Comparison of ENCODE assay signal across 11 cellular contexts in the genomic region with DNA sequence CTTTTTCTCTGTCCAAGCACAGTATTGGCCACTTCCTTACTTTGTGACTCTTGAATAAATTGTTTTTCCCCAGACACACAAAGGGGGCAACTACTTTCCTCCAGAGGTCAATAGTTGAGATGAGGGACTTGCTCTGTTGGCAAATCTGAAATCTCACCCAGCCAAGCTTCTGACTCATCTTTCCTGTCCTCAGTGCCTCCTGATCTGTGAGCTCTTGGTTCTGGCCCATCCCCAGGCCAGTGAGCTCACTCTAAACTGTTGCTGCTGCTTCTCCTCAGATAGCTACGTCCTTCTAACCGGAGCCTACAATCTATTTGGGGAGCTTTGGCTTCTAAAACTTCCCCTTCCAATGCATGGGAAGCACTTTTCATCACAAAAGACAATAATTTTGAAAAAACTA. TPM values are rescaled to one million over a fixed set of nuclear protein-coding genes. Genes with fewer than 3 reads are reported as not detected.
DNase-seq lines count a peak whose midpoint lies in the region; TF ChIP-seq lines count a peak whose summit lies in the region.
"Had no signal": no experiment of that assay in that cellular context is flagged by ENCODE, and none has a peak within 500 bp of the region (broad histone marks: within the 10 kb centered on the region; RNA-seq: fewer than 3 reads in every experiment).

No MANE protein-coding gene starts in this region.

- H3F3A ChIP-seq in neural progenitor cell (ENCODE audit: low read depth): no peaks in the 10 kb centered on the region

- H3K27me3 ChIP-seq in transverse colon (no peaks in the 10 kb centered on the region), neural progenitor cell (no peaks in the 10 kb centered on the region)
- H3K27me3 ChIP-seq: stomach had no signal

- H3K36me3 Mint-ChIP-seq in CD14-positive monocyte (no peaks in the 10 kb centered on the region), neural progenitor cell (no peaks in the 10 kb centered on the region)

- H3K4me3 Mint-ChIP-seq in CD14-positive monocyte (no peak overlapping the region), neural progenitor cell (no peak overlapping the region)

- peaks cover 1 to 2% (median 1%) of the 10 kb centered on the region in 3 donors for H3K27me3 Mint-ChIP-seq in CD14-positive monocyte (ENCODE audit: low read depth in 3 of 3)
- peaks cover 2% of the 10 kb centered on the region for H3K27me3 Mint-ChIP-seq in neural progenitor cell (ENCODE audit: insufficient read depth, low read depth)

- H2AFZ ChIP-seq in neural progenitor cell (replicated peaks): no peak overlapping the region

- in situ Hi-C loops in transverse colon (cut with MboI; ENCODE audit: low pct_ligation_motif_present in 1 of 4, low pct_unique_long_range_greater_than_20kb in 1 of 4, low sequenced_read_pairs in 3 of 4): no loop called here

- no peak overlapping the region for H3K9ac ChIP-seq in neural progenitor cell

- TF ChIP-seq CTCF in CD14-positive monocyte (IDR thresholded peaks at IDR 0.05) (no peak), epithelial cell of proximal tubule (conservative IDR thresholded peaks at IDR 0.05; ENCODE audit: low read depth, low read length) (no peak), transverse colon (IDR thresholded peaks at IDR 0.05) (no peak), neural progenitor cell (IDR thresholded peaks at IDR 0.05) (no peak)

- H3K4me3 ChIP-seq in epithelial cell of proximal tubule (ENCODE audit: low read depth, low read length) (no peak overlapping the region), mesodermal cell (ENCODE audit: extremely low read depth, insufficient read depth, low read length, poor library complexity, severe bottlenecking) (no peak overlapping the region), transverse colon (no peak overlapping the region), neural progenitor cell (no peak overlapping the region)
- H3K4me3 ChIP-seq: stomach had no signal

- H3K4me1 Mint-ChIP-seq in CD14-positive monocyte: no peaks in the 10 kb centered on the region
- no peaks in the 10 kb centered on the region for H3K4me1 Mint-ChIP-seq in neural progenitor cell

- H4K20me1 ChIP-seq in neural progenitor cell (ENCODE audit: low read depth): no peaks in the 10 kb centered on the region

- TF ChIP-seq EP300 in transverse colon (IDR thresholded peaks at IDR 0.05; ENCODE audit: low read depth): no peak

- H3K27ac ChIP-seq in mesodermal cell (ENCODE audit: low read depth, low read length, severe bottlenecking): peak overlapping the region; percentile 13
- H3K27ac ChIP-seq in transverse colon: no peak overlapping the region
- H3K27ac ChIP-seq in neural progenitor cell: no peak overlapping the region
- H3K27ac ChIP-seq: stomach had no signal

- H3K9me3 ChIP-seq in mesodermal cell (ENCODE audit: control insufficient read depth, low read length) (peaks cover 6% of the 10 kb centered on the region), transverse colon (no peaks in the 10 kb centered on the region), neural progenitor cell (ENCODE audit: low read depth) (no peaks in the 10 kb centered on the region)

- 60% methylated on average over 1 of the region's 2 CpGs; no CpG with 5 or more reads in 1 of the 2 experiments for WGBS in mesodermal cell (ENCODE audit: insufficient coverage in 2 of 2), 2 experiments
- 51 to 63% methylated on average over 2 of the region's 2 CpGs for WGBS in transverse colon (ENCODE audit: low coverage in 1 of 2), 2 donors

- TF ChIP-seq POLR2A in transverse colon (IDR thresholded peaks at IDR 0.05): no peak

- DNase-seq in CD14-positive monocyte (ENCODE audit: low spot score): peak; percentile 43
- peak; percentile 70 for DNase-seq in MV-4-11 (lab: John Stamatoyannopoulos, UW)
- DNase-seq in epithelial cell of proximal tubule (ENCODE audit: low read depth): peak; percentile 73
- no peak for DNase-seq in transverse colon
- DNase-seq in activated gamma-delta T cell (lab: John Stamatoyannopoulos, UW): no peak
- no peak for DNase-seq in neural progenitor cell (ENCODE audit: low spot score)
- DNase-seq in germinal center (ENCODE audit: low spot score): no peak
- DNase-seq: DMS153, posterior cingulate gyrus, stomach had no signal

- H3K27ac Mint-ChIP-seq in CD14-positive monocyte: no peak overlapping the region
- no peak overlapping the region for H3K27ac Mint-ChIP-seq in neural progenitor cell

- H3K9me3 Mint-ChIP-seq in CD14-positive monocyte: peaks cover 4 to 15% (median 8%) of the 10 kb centered on the region in 7 donors
- no peaks in the 10 kb centered on the region for H3K9me3 Mint-ChIP-seq in neural progenitor cell

- H3K36me3 ChIP-seq in mesodermal cell (ENCODE audit: control insufficient read depth, insufficient read depth, low read length) (no peaks in the 10 kb centered on the region), transverse colon (no peaks in the 10 kb centered on the region), neural progenitor cell (no peaks in the 10 kb centered on the region)
- H3K36me3 ChIP-seq: stomach had no signal

- H3K4me2 ChIP-seq in neural progenitor cell: no peak overlapping the region

- intact Hi-C loops in CD14-positive monocyte (cut with micrococcal nuclease): no loop called here
- intact Hi-C loops in transverse colon (cut with DNase I; ENCODE audit: low total_unique reads): no loop called here

- no peaks in the 10 kb centered on the region for H3K79me2 ChIP-seq in neural progenitor cell (ENCODE audit: low read depth)

- no peaks in the 10 kb centered on the region for H3K4me1 ChIP-seq in mesodermal cell (ENCODE audit: control insufficient read depth, insufficient read depth, low read length, poor library complexity, severe bottlenecking)
- H3K4me1 ChIP-seq in transverse colon: no peaks in the 10 kb centered on the region
- no peaks in the 10 kb centered on the region for H3K4me1 ChIP-seq in neural progenitor cell

RNA-seq across cellular contexts. Expression of gene NMD3, which starts 50.0 kb away (rescaled TPM):
- polyA plus RNA-seq in CD14-positive monocyte: 10 to 100 TPM; 20.7 to 30.0 TPM
- total RNA-seq in epithelial cell of proximal tubule (40.2 and 57.8 TPM in 2 replicates), transverse colon (10 to 100 TPM in 2 of 4 donors, 1 to 10 TPM in 2; 7.5 to 37.3 (median 21.8) TPM), neural progenitor cell (ENCODE audit: low replicate concordance) (41.4 and 41.9 TPM in 2 replicates)
- 76.6 TPM for polyA plus RNA-seq in mesodermal cell (2013, experiment 1 of 2)
- polyA plus RNA-seq in mesodermal cell (2013, experiment 2 of 2): 81.3 TPM

Comparison
In these comparisons a context has a peak if more than half of its experiments do, and no peak if none do; other contexts are left out.
1. DNase-seq: peak in CD14-positive monocyte (single experiment), MV-4-11 (single experiment) and epithelial cell of proximal tubule (single experiment); none in transverse colon (single experiment), activated gamma-delta T cell (single experiment), neural progenitor cell (single experiment) and germinal center (single experiment).